ENCODE assay signal across 26 cellular contexts in genomic region chr17:48761114-48761513, GRCh38. TPM values are rescaled to one million over a fixed set of nuclear protein-coding genes. Genes with fewer than 3 reads are reported as not detected.
DNase-seq lines count a peak whose midpoint lies in the region; ATAC-seq, FAIRE-seq and TF ChIP-seq lines count a peak whose summit lies in the region.
"Had no signal": no experiment of that assay in that cellular context is flagged by ENCODE, and none has a peak within 500 bp of the region (broad histone marks: within the 10 kb centered on the region; RNA-seq: fewer than 3 reads in every experiment).

No MANE protein-coding gene starts in this region.

- H3K9me3 Mint-ChIP-seq in CD8-positive, alpha-beta memory T cell, result no peaks in the 10 kb centered on the region
- H3K9me3 Mint-ChIP-seq: CD8-positive, alpha-beta T cell; GM23338; HFFc6 had no signal

- TF ChIP-seq RAD21 in HepG2 (CRISPR knock-in tag; IDR thresholded peaks at IDR 0.05), result no peak

- BruUV-seq in HepG2 (replicated peaks; lab: Mats Ljungman, UMichigan), result no TSS peak

- no peak overlapping the region for H3K4me3 Mint-ChIP-seq in CD8-positive, alpha-beta memory T cell
- H3K4me3 Mint-ChIP-seq: CD4-positive, CD25-positive, alpha-beta regulatory T cell; CD8-positive, alpha-beta T cell; GM23338; HFFc6 had no signal

- ATAC-seq in HepG2, result no peak
- ATAC-seq in right lobe of liver, result no peak
- ATAC-seq in HG02588 (IDR thresholded peaks at IDR 0.05; ENCODE audit: unreplicated experiment), result no peak
- ATAC-seq: CD8-positive, alpha-beta T cell; GM23338 had no signal

- 21% methylated on average over 6 of the region's 6 CpGs for WGBS in HepG2 (ENCODE audit: low lambda C conversion rate)
- WGBS in right lobe of liver (ENCODE audit: insufficient coverage, low coverage, low lambda C conversion rate, missing lambda C conversion rate), result 67% methylated on average over 6 of the region's 6 CpGs
- 74 to 81% methylated on average over 5 to 6 of the region's 6 CpGs for WGBS in transverse colon (ENCODE audit: low coverage in 1 of 2), 2 donors

- no peak overlapping the region for H2AFZ ChIP-seq in HepG2 (ENCODE audit: low read length)
- no peak overlapping the region for H2AFZ ChIP-seq in osteoblast (ENCODE audit: low read length)
- H2AFZ ChIP-seq: GM23338 had no signal

- no peaks in the 10 kb centered on the region for H3K36me3 ChIP-seq in HepG2 (replicated peaks in 1 of 2; ENCODE audit: control insufficient read depth in 1 of 2, insufficient read depth in 2 of 2, low read length in 2 of 2)
- no peaks in the 10 kb centered on the region for H3K36me3 ChIP-seq in right lobe of liver
- no peaks in the 10 kb centered on the region for H3K36me3 ChIP-seq in osteoblast (ENCODE audit: insufficient read depth, low read length)
- no peaks in the 10 kb centered on the region for H3K36me3 ChIP-seq in transverse colon
- H3K36me3 ChIP-seq in CD8-positive, alpha-beta memory T cell (ENCODE audit: insufficient read depth, low read length), result no peaks in the 10 kb centered on the region
- H3K36me3 ChIP-seq: HAP-1 had no signal

- no peaks in the 10 kb centered on the region for H3K4me1 Mint-ChIP-seq in CD8-positive, alpha-beta memory T cell
- H3K4me1 Mint-ChIP-seq: CD4-positive, CD25-positive, alpha-beta regulatory T cell; GM23338 had no signal

- H3K9me3 ChIP-seq in HepG2 (ENCODE audit: low read length) (no peaks in the 10 kb centered on the region), right lobe of liver (no peaks in the 10 kb centered on the region), osteoblast (ENCODE audit: low read depth, low read length) (no peaks in the 10 kb centered on the region), transverse colon (no peaks in the 10 kb centered on the region)
- H3K9me3 ChIP-seq in CD8-positive, alpha-beta memory T cell (ENCODE audit: low read length), result no peaks in the 10 kb centered on the region
- H3K9me3 ChIP-seq: A549, HAP-1 had no signal

- TF ChIP-seq EP300 in HepG2 (IDR thresholded peaks at IDR 0.05; ENCODE audit: low read depth in 2 of 2, low read length in 2 of 2), result no peak
- TF ChIP-seq EP300 in HepG2 (CRISPR knock-in tag; IDR thresholded peaks at IDR 0.05; ENCODE audit: borderline replicate concordance), result no peak
- no peak for TF ChIP-seq EP300 in transverse colon (IDR thresholded peaks at IDR 0.05; ENCODE audit: low read depth)

- intact Hi-C loops in HepG2 (cut with micrococcal nuclease; ENCODE audit: unreplicated experiment), result no loop called here
- intact Hi-C loops in right lobe of liver (cut with DNase I), result no loop called here
- intact Hi-C loops in transverse colon (cut with DNase I; ENCODE audit: low total_unique reads), result no loop called here

- H4K20me1 ChIP-seq in HepG2 (ENCODE audit: insufficient read depth, low read length) (no peaks in the 10 kb centered on the region), osteoblast (ENCODE audit: insufficient read depth, low read length) (no peaks in the 10 kb centered on the region)

- H3K27me3 Mint-ChIP-seq in CD8-positive, alpha-beta memory T cell, result peaks cover 39 to 89% of the 10 kb centered on the region in 2 donors

- no peak overlapping the region for H3K27ac Mint-ChIP-seq in CD8-positive, alpha-beta memory T cell
- H3K27ac Mint-ChIP-seq: CD4-positive, CD25-positive, alpha-beta regulatory T cell; CD8-positive, alpha-beta T cell; GM23338; HFFc6 had no signal

- POLR2A ChIA-PET in HepG2 (lab: Yijun Ruan, JAX), result no interaction called here
- POLR2A ChIA-PET in CD8-positive, alpha-beta memory T cell (lab: Charles Lee), result no interaction called here

- H3K36me3 Mint-ChIP-seq in CD8-positive, alpha-beta memory T cell, result peaks cover 0 to 2% (median 0%) of the 10 kb centered on the region in 3 donors
- H3K36me3 Mint-ChIP-seq: CD4-positive, CD25-positive, alpha-beta regulatory T cell; CD8-positive, alpha-beta T cell had no signal

- no peak for DNase-seq in HepG2 (ENCODE audit: low spot score)
- no peak for DNase-seq in right lobe of liver
- DNase-seq in osteoblast (ENCODE audit: insufficient read length, low spot score, missing footprints), result peak; percentile 71
- no peak for DNase-seq in transverse colon
- DNase-seq in dermis blood vessel endothelial cell, result no peak
- no peak for DNase-seq in CD8-positive, alpha-beta memory T cell
- DNase-seq: 8988T; ACHN; C1 segment of cervical spinal cord; CD4-positive, CD25-positive, alpha-beta regulatory T cell; CD8-positive, alpha-beta T cell; DMS 273 treated with DMSO at 0.1 percent for 48 hours; DMS79; EL; GDM1; HFFc6 had no signal

- TF ChIP-seq POLR2A in HepG2 (IDR thresholded peaks at IDR 0.05; ENCODE audit: insufficient read depth in 1 of 2, low read depth in 2 of 2, low read length in 2 of 2) (no peak), right lobe of liver (IDR thresholded peaks at IDR 0.05) (no peak), transverse colon (IDR thresholded peaks at IDR 0.05) (no peak)

- no peak for FAIRE-seq in HepG2 (lab: Jason Lieb, UNC)
- FAIRE-seq: A549, D721Med, GM12891, GM18507 had no signal

- TF ChIP-seq CTCF in HepG2 (CRISPR knock-in tag; IDR thresholded peaks at IDR 0.05) (no peak), right lobe of liver (IDR thresholded peaks at IDR 0.05) (no peak), VCaP (conservative IDR thresholded peaks at IDR 0.05) (no peak), osteoblast (IDR thresholded peaks at IDR 0.05; ENCODE audit: extremely low read depth, low read depth, low read length) (no peak), transverse colon (IDR thresholded peaks at IDR 0.05) (no peak)

- H3K4me3 ChIP-seq in HepG2 (replicated peaks in 1 of 3; ENCODE audit: insufficient read depth in 1 of 3, low read depth in 2 of 3, low read length in 3 of 3) (no peak overlapping the region), right lobe of liver (no peak overlapping the region), osteoblast (ENCODE audit: insufficient read depth, low read length) (no peak overlapping the region), transverse colon (no peak overlapping the region)
- no peak overlapping the region for H3K4me3 ChIP-seq in CD8-positive, alpha-beta memory T cell (ENCODE audit: low read length)
- H3K4me3 ChIP-seq: A549, GM23338, HAP-1 had no signal

- H3K4me2 ChIP-seq in HepG2 (ENCODE audit: low read depth, low read length), result no peak overlapping the region
- H3K4me2 ChIP-seq in osteoblast (ENCODE audit: insufficient read depth, low read length), result no peak overlapping the region
- H3K4me2 ChIP-seq: A549, GM23338 had no signal

- H3K9ac ChIP-seq in HepG2 (ENCODE audit: insufficient read depth, low read depth, low read length), result no peak overlapping the region

- CTCF ChIA-PET in HepG2 (lab: Yijun Ruan, JAX; ENCODE audit: low intra/inter-chr PET ratio, low total read pairs), result no interaction called here
- CTCF ChIA-PET in CD8-positive, alpha-beta memory T cell (lab: Charles Lee), result interaction anchor here (1.0 kb wide), 1 partner anchor 8 kb away, joined by 3 read pairs; no protein-coding TSS in a partner anchor

- H3K79me2 ChIP-seq in HepG2 (ENCODE audit: insufficient read depth, low read length) (no peaks in the 10 kb centered on the region), osteoblast (ENCODE audit: insufficient read depth, low read length) (no peaks in the 10 kb centered on the region)

- H3K27me3 ChIP-seq in HepG2 (ENCODE audit: control insufficient read depth in 1 of 2, insufficient read depth in 2 of 2, low read length in 2 of 2), result peaks cover 1 to 34% of the 10 kb centered on the region in 2 experiments; a peak in 4 of 5 replicates
- peaks cover 0 to 10% of the 10 kb centered on the region in 2 donors for H3K27me3 ChIP-seq in right lobe of liver
- H3K27me3 ChIP-seq in osteoblast (ENCODE audit: insufficient read depth, low read length), result peaks cover 75% of the 10 kb centered on the region
- peaks cover 76% of the 10 kb centered on the region for H3K27me3 ChIP-seq in transverse colon
- peaks cover 22% of the 10 kb centered on the region for H3K27me3 ChIP-seq in CD8-positive, alpha-beta memory T cell (ENCODE audit: insufficient read depth, low read length, poor library complexity, severe bottlenecking)

- in situ Hi-C loops in HepG2 (cut with HindIII; ENCODE audit: extremely low pct_ligation_motif_present, low pct_unique_long_range_greater_than_20kb) (no loop called here), transverse colon (cut with MboI; ENCODE audit: low pct_ligation_motif_present in 1 of 4, low pct_unique_long_range_greater_than_20kb in 1 of 4, low sequenced_read_pairs in 3 of 4) (no loop called here)

- H3K4me1 ChIP-seq in HepG2 (ENCODE audit: insufficient read depth, low read length) (no peaks in the 10 kb centered on the region), right lobe of liver (no peaks in the 10 kb centered on the region), osteoblast (ENCODE audit: insufficient read depth, low read length) (no peaks in the 10 kb centered on the region), transverse colon (peaks cover 0 to 41% (median 22%) of the 10 kb centered on the region in 4 donors)
- no peaks in the 10 kb centered on the region for H3K4me1 ChIP-seq in CD8-positive, alpha-beta memory T cell (ENCODE audit: insufficient read depth, low read length)
- H3K4me1 ChIP-seq: HAP-1 had no signal

- no peak overlapping the region for H3K27ac ChIP-seq in HepG2 (ENCODE audit: extremely low read length, insufficient read depth, low read length)
- no peak overlapping the region for H3K27ac ChIP-seq in right lobe of liver
- peak overlapping the region; percentile 100 for H3K27ac ChIP-seq in VCaP
- no peak overlapping the region for H3K27ac ChIP-seq in osteoblast (ENCODE audit: low read depth, low read length)
- H3K27ac ChIP-seq in transverse colon, result peak overlapping the region in 3 of 4 donors; percentile 31 to 72 (median 65)
- H3K27ac ChIP-seq in CD8-positive, alpha-beta memory T cell (ENCODE audit: low read depth, low read length), result no peak overlapping the region
- H3K27ac ChIP-seq: A549 had no signal

RNA-seq across cellular contexts. Expression of gene HOXB13, which starts 32.6 kb away (rescaled TPM):
- total RNA-seq in HepG2 (2016; rRNA removed; fragmentation: Illumina TruSeq; extraction: Trizol), result not detected in 2 replicates
- not detected in 2 replicates for total RNA-seq in HepG2 (2016; cell fraction: cytosol; rRNA removed; fragmentation: Illumina TruSeq; extraction: Trizol; ENCODE audit: low read depth)
- not detected in 2 replicates for total RNA-seq in HepG2 (2016; cell fraction: insoluble cytoplasmic fraction; rRNA removed; fragmentation: Illumina TruSeq; extraction: Trizol)
- not detected in 2 replicates for total RNA-seq in HepG2 (2016; cell fraction: membrane; rRNA removed; fragmentation: Illumina TruSeq; extraction: Trizol)
- total RNA-seq in HepG2 (2016; cell fraction: nucleus; rRNA removed; fragmentation: Illumina TruSeq; extraction: Trizol), result not detected in 2 replicates
- polyA plus RNA-seq in HepG2 (2011; rRNA removed), result not detected in 2 replicates
- not detected in 2 replicates for polyA plus RNA-seq in HepG2 (2011; cell fraction: cytosol; rRNA removed)
- not detected in 2 replicates for polyA plus RNA-seq in HepG2 (2011; cell fraction: nucleus; rRNA removed)
- not detected in 2 replicates for polyA plus RNA-seq in HepG2 (2012)
- polyA plus RNA-seq in HepG2 (2016; cell fraction: cytosol; fragmentation: Illumina TruSeq; extraction: Trizol; ENCODE audit: low read depth), result not detected in 2 replicates
- polyA plus RNA-seq in HepG2 (2016; cell fraction: insoluble cytoplasmic fraction; fragmentation: Illumina TruSeq; extraction: Trizol; ENCODE audit: low read depth), result not detected in 2 replicates
- not detected in 2 replicates for polyA plus RNA-seq in HepG2 (2016; cell fraction: membrane; fragmentation: Illumina TruSeq; extraction: Trizol; ENCODE audit: low read depth)
- polyA plus RNA-seq in HepG2 (2016; cell fraction: nucleus; fragmentation: Illumina TruSeq; extraction: Trizol; ENCODE audit: insufficient read depth, low read depth), result not detected in 2 replicates
- polyA minus RNA-seq in HepG2 (2011; rRNA and poly(A)+ RNA removed; ENCODE audit: low replicate concordance), result 0.82 TPM in 1 of 2 replicates, not detected in the other
- polyA minus RNA-seq in HepG2 (2011; cell fraction: cytosol; rRNA and poly(A)+ RNA removed), result not detected in 2 replicates
- not detected in 2 replicates for polyA minus RNA-seq in HepG2 (2011; cell fraction: nucleus; rRNA and poly(A)+ RNA removed)
- not detected for total RNA-seq in right lobe of liver
- not detected in 2 replicates for total RNA-seq in osteoblast
- 1 to 10 TPM; 1.2 to 5.7 (median 3.5) TPM for total RNA-seq in transverse colon
- total RNA-seq in dermis blood vessel endothelial cell, result not detected in 2 replicates
- not detected for total RNA-seq in CD8-positive, alpha-beta memory T cell
- polyA plus RNA-seq in CD8-positive, alpha-beta memory T cell, result not detected
- total RNA-seq: CD4-positive, CD25-positive, alpha-beta regulatory T cell; CD8-positive, alpha-beta T cell; GM23338; HFFc6 had no signal
- polyA plus RNA-seq: CD4-positive, CD25-positive, alpha-beta regulatory T cell; GM23338 had no signal

RNA-seq across cellular contexts. Expression of gene PRAC2, which starts 38.1 kb away (rescaled TPM):
- total RNA-seq in HepG2 (2016; rRNA removed; fragmentation: Illumina TruSeq; extraction: Trizol) (not detected in 2 replicates), right lobe of liver (not detected), osteoblast (not detected in 2 replicates), transverse colon (1 to 10 TPM in 1 of 4 donors, not detected in 3; 4.1 TPM), dermis blood vessel endothelial cell (not detected in 2 replicates)
- not detected in 2 replicates for total RNA-seq in HepG2 (2016; cell fraction: cytosol; rRNA removed; fragmentation: Illumina TruSeq; extraction: Trizol; ENCODE audit: low read depth)
- not detected in 2 replicates for total RNA-seq in HepG2 (2016; cell fraction: insoluble cytoplasmic fraction; rRNA removed; fragmentation: Illumina TruSeq; extraction: Trizol)
- total RNA-seq in HepG2 (2016; cell fraction: membrane; rRNA removed; fragmentation: Illumina TruSeq; extraction: Trizol), result not detected in 2 replicates
- total RNA-seq in HepG2 (2016; cell fraction: nucleus; rRNA removed; fragmentation: Illumina TruSeq; extraction: Trizol), result not detected in 2 replicates
- not detected in 2 replicates for polyA plus RNA-seq in HepG2 (2011; rRNA removed)
- not detected in 2 replicates for polyA plus RNA-seq in HepG2 (2011; cell fraction: cytosol; rRNA removed)
- not detected in 2 replicates for polyA plus RNA-seq in HepG2 (2011; cell fraction: nucleus; rRNA removed)
- polyA plus RNA-seq in HepG2 (2012), result not detected in 2 replicates
- not detected in 2 replicates for polyA plus RNA-seq in HepG2 (2016; cell fraction: cytosol; fragmentation: Illumina TruSeq; extraction: Trizol; ENCODE audit: low read depth)
- not detected in 2 replicates for polyA plus RNA-seq in HepG2 (2016; cell fraction: insoluble cytoplasmic fraction; fragmentation: Illumina TruSeq; extraction: Trizol; ENCODE audit: low read depth)
- polyA plus RNA-seq in HepG2 (2016; cell fraction: membrane; fragmentation: Illumina TruSeq; extraction: Trizol; ENCODE audit: low read depth), result not detected in 2 replicates
- not detected in 2 replicates for polyA plus RNA-seq in HepG2 (2016; cell fraction: nucleus; fragmentation: Illumina TruSeq; extraction: Trizol; ENCODE audit: insufficient read depth, low read depth)
- polyA minus RNA-seq in HepG2 (2011; rRNA and poly(A)+ RNA removed; ENCODE audit: low replicate concordance), result not detected in 2 replicates
- not detected in 2 replicates for polyA minus RNA-seq in HepG2 (2011; cell fraction: cytosol; rRNA and poly(A)+ RNA removed)
- not detected in 2 replicates for polyA minus RNA-seq in HepG2 (2011; cell fraction: nucleus; rRNA and poly(A)+ RNA removed)
- total RNA-seq in CD8-positive, alpha-beta memory T cell, result not detected
- polyA plus RNA-seq in CD8-positive, alpha-beta memory T cell, result not detected
- total RNA-seq: CD4-positive, CD25-positive, alpha-beta regulatory T cell; CD8-positive, alpha-beta T cell; GM23338; H4; HFFc6 had no signal
- polyA plus RNA-seq: A549; CD4-positive, CD25-positive, alpha-beta regulatory T cell; GM23338 had no signal

RNA-seq across cellular contexts. Expression of gene PRAC1, which starts 38.8 kb away (rescaled TPM):
- total RNA-seq in HepG2 (2016; rRNA removed; fragmentation: Illumina TruSeq; extraction: Trizol) (not detected in 2 replicates), right lobe of liver (not detected), osteoblast (0.88 TPM in 1 of 2 replicates, not detected in the other), transverse colon (1 to 10 TPM in 1 of 4 donors, not detected in 3; 4.4 TPM), dermis blood vessel endothelial cell (not detected in 2 replicates)
- not detected in 2 replicates for total RNA-seq in HepG2 (2016; cell fraction: cytosol; rRNA removed; fragmentation: Illumina TruSeq; extraction: Trizol; ENCODE audit: low read depth)
- not detected in 2 replicates for total RNA-seq in HepG2 (2016; cell fraction: insoluble cytoplasmic fraction; rRNA removed; fragmentation: Illumina TruSeq; extraction: Trizol)
- not detected in 2 replicates for total RNA-seq in HepG2 (2016; cell fraction: membrane; rRNA removed; fragmentation: Illumina TruSeq; extraction: Trizol)
- total RNA-seq in HepG2 (2016; cell fraction: nucleus; rRNA removed; fragmentation: Illumina TruSeq; extraction: Trizol), result not detected in 2 replicates
- not detected in 2 replicates for polyA plus RNA-seq in HepG2 (2011; rRNA removed)
- polyA plus RNA-seq in HepG2 (2011; cell fraction: cytosol; rRNA removed), result not detected in 2 replicates
- not detected in 2 replicates for polyA plus RNA-seq in HepG2 (2011; cell fraction: nucleus; rRNA removed)
- polyA plus RNA-seq in HepG2 (2012), result not detected in 2 replicates
- polyA plus RNA-seq in HepG2 (2016; cell fraction: cytosol; fragmentation: Illumina TruSeq; extraction: Trizol; ENCODE audit: low read depth), result not detected in 2 replicates
- not detected in 2 replicates for polyA plus RNA-seq in HepG2 (2016; cell fraction: insoluble cytoplasmic fraction; fragmentation: Illumina TruSeq; extraction: Trizol; ENCODE audit: low read depth)
- not detected in 2 replicates for polyA plus RNA-seq in HepG2 (2016; cell fraction: membrane; fragmentation: Illumina TruSeq; extraction: Trizol; ENCODE audit: low read depth)
- not detected in 2 replicates for polyA plus RNA-seq in HepG2 (2016; cell fraction: nucleus; fragmentation: Illumina TruSeq; extraction: Trizol; ENCODE audit: insufficient read depth, low read depth)
- not detected in 2 replicates for polyA minus RNA-seq in HepG2 (2011; rRNA and poly(A)+ RNA removed; ENCODE audit: low replicate concordance)
- polyA minus RNA-seq in HepG2 (2011; cell fraction: cytosol; rRNA and poly(A)+ RNA removed), result not detected in 2 replicates
- not detected in 2 replicates for polyA minus RNA-seq in HepG2 (2011; cell fraction: nucleus; rRNA and poly(A)+ RNA removed)
- total RNA-seq in CD8-positive, alpha-beta memory T cell, result not detected
- polyA plus RNA-seq in CD8-positive, alpha-beta memory T cell, result not detected
- total RNA-seq: CD4-positive, CD25-positive, alpha-beta regulatory T cell; CD8-positive, alpha-beta T cell; GM23338; H4; HFFc6 had no signal
- polyA plus RNA-seq: A549; BJ; CD4-positive, CD25-positive, alpha-beta regulatory T cell; GM23338 had no signal

RNA-seq across cellular contexts. Expression of gene TTLL6, which starts 55.9 kb away (rescaled TPM):
- total RNA-seq in HepG2 (2016; rRNA removed; fragmentation: Illumina TruSeq; extraction: Trizol), result 0.04 TPM in 1 of 2 replicates, not detected in the other
- not detected in 2 replicates for total RNA-seq in HepG2 (2016; cell fraction: cytosol; rRNA removed; fragmentation: Illumina TruSeq; extraction: Trizol; ENCODE audit: low read depth)
- 0.09 TPM in 1 of 2 replicates, not detected in the other for total RNA-seq in HepG2 (2016; cell fraction: insoluble cytoplasmic fraction; rRNA removed; fragmentation: Illumina TruSeq; extraction: Trizol)
- 0.12 TPM in 1 of 2 replicates, not detected in the other for total RNA-seq in HepG2 (2016; cell fraction: membrane; rRNA removed; fragmentation: Illumina TruSeq; extraction: Trizol)
- not detected in 2 replicates for total RNA-seq in HepG2 (2016; cell fraction: nucleus; rRNA removed; fragmentation: Illumina TruSeq; extraction: Trizol)
- polyA plus RNA-seq in HepG2 (2011; rRNA removed), result 0.08 and 0.25 TPM in 2 replicates
- polyA plus RNA-seq in HepG2 (2011; cell fraction: cytosol; rRNA removed), result 0.05 and 0.14 TPM in 2 replicates
- polyA plus RNA-seq in HepG2 (2011; cell fraction: nucleus; rRNA removed), result 0.23 and 0.45 TPM in 2 replicates
- 0.19 and 0.25 TPM in 2 replicates for polyA plus RNA-seq in HepG2 (2012)
- 0.07 TPM in 1 of 2 replicates, not detected in the other for polyA plus RNA-seq in HepG2 (2016; cell fraction: cytosol; fragmentation: Illumina TruSeq; extraction: Trizol; ENCODE audit: low read depth)
- not detected in 2 replicates for polyA plus RNA-seq in HepG2 (2016; cell fraction: insoluble cytoplasmic fraction; fragmentation: Illumina TruSeq; extraction: Trizol; ENCODE audit: low read depth)
- polyA plus RNA-seq in HepG2 (2016; cell fraction: membrane; fragmentation: Illumina TruSeq; extraction: Trizol; ENCODE audit: low read depth), result not detected in 2 replicates
- not detected in 2 replicates for polyA plus RNA-seq in HepG2 (2016; cell fraction: nucleus; fragmentation: Illumina TruSeq; extraction: Trizol; ENCODE audit: insufficient read depth, low read depth)
- polyA minus RNA-seq in HepG2 (2011; rRNA and poly(A)+ RNA removed; ENCODE audit: low replicate concordance), result 0.16 and 0.40 TPM in 2 replicates
- polyA minus RNA-seq in HepG2 (2011; cell fraction: cytosol; rRNA and poly(A)+ RNA removed), result not detected in 2 replicates
- 0.26 and 1.1 TPM in 2 replicates for polyA minus RNA-seq in HepG2 (2011; cell fraction: nucleus; rRNA and poly(A)+ RNA removed)
- under 1 TPM in 1 of 6 experiments, not detected in 5; 0.12 TPM for total RNA-seq in right lobe of liver
- not detected in 2 replicates for total RNA-seq in osteoblast
- total RNA-seq in transverse colon, result 10 to 100 TPM in 1 of 4 donors, 1 to 10 TPM in 3; 4.9 to 24.9 (median 7.3) TPM
- total RNA-seq in dermis blood vessel endothelial cell, result not detected in 2 replicates
- total RNA-seq in CD8-positive, alpha-beta memory T cell, result not detected
- not detected for polyA plus RNA-seq in CD8-positive, alpha-beta memory T cell
- total RNA-seq: CD4-positive, CD25-positive, alpha-beta regulatory T cell; CD8-positive, alpha-beta T cell; HFFc6 had no signal
- polyA plus RNA-seq: BJ; CD4-positive, CD25-positive, alpha-beta regulatory T cell had no signal

Comparison
In these comparisons a context has a peak if more than half of its experiments do, and no peak if none do; other contexts are left out.
1. H3K27ac ChIP-seq: peak in VCaP (single experiment) and transverse colon (3 of 4); none in HepG2 (single experiment), right lobe of liver (0 of 3), osteoblast (single experiment) and CD8-positive, alpha-beta memory T cell (single experiment).